In the genomic region with DNA sequence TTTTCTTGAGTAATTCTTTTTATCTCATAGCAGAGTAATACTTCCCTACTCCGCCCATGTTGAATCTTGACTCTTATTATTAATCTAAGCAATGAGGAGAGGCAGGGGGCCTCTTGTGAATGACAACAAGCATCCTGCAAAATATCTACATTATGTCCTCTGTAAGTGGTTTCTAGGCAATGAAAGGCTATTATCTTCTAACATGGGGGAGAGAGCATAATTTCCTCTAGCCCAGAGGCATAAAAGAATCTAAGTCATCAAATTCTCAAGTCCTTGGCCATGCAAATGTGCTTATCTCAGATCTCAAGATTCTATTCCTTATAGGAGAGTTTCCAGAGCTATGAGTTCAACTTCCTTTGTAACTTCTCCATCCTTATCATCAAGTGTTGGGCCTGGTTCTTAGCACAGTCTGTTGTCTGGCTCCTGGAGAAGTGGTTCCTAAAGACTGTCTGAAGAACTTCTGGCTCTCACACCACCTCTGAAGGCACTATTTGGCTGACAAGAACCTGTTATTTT, we compare ENCODE assay signal across 15 cellular contexts.
"Had no signal": no experiment of that assay in that cellular context is flagged by ENCODE, and none has a peak within 500 bp of the region (broad histone marks: within the 10 kb centered on the region; RNA-seq: fewer than 3 reads in every experiment).

No MANE protein-coding gene starts in this region.

- ATAC-seq: HepG2 had no signal

- DNase-seq: IMR-90, Karpas-422, KG1, MM.1S, NCI-H1092 treated with DMSO at 0.1 percent for 48 hours, NCI-H1436, NCI-H187 treated with DMSO at 0.1 percent for 48 hours, NCI-H2029 treated with DMSO at 0.1 percent for 48 hours, NCI-H2171, NCI-H524, NCI-H526 treated with DMSO at 0.1 percent for 48 hours, NCI-H748 treated with DMSO at 0.1 percent for 48 hours, SHP77 had no signal

- H3K27ac ChIP-seq: RWPE1 had no signal
